ENCODE assay signal across 11 cellular contexts in the genomic region with DNA sequence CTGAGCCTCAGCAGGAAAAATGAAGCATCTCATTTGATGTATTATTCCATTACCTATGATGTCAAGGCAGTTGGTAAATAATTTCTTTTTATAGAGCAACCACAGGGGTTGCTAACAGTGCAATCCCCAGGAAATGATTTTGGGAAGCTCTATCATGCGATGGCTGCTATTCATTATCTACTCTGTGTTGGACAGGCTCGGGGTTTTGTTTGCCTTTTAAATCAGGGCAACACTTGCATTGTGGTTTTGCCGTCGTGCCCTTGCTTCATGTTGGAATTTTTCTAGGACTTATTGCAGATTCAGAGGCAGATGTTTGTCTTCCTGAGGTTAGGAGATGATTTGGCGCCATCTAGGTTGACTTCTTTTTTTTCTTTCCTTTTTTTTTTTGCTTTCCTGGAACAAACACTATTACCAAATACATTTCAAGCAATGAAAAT.
DNase-seq lines count a peak whose midpoint lies in the region; ATAC-seq and TF ChIP-seq lines count a peak whose summit lies in the region.
"Had no signal": no experiment of that assay in that cellular context is flagged by ENCODE, and none has a peak within 500 bp of the region (broad histone marks: within the 10 kb centered on the region; RNA-seq: fewer than 3 reads in every experiment).

No MANE protein-coding gene starts in this region.

- no peaks in the 10 kb centered on the region for H3F3A ChIP-seq in PC-3 (ENCODE audit: low read length, unreplicated experiment)

- H2AFZ ChIP-seq in PC-3 (ENCODE audit: low read length) = peak overlapping the region; percentile 9; the same call in 1 of the 2 replicates
- H2AFZ ChIP-seq: parathyroid adenoma had no signal

- H3K36me3 Mint-ChIP-seq in activated naive CD4-positive, alpha-beta T cell treated with anti-CD3 and anti-CD28 coated beads, Interleukin-2, amount 10 ng/mL, durations not matched to agents 7 days and 5 days = no peaks in the 10 kb centered on the region

- no peaks in the 10 kb centered on the region for H3K9me3 ChIP-seq in PC-3 (ENCODE audit: low read length)
- no peaks in the 10 kb centered on the region for H3K9me3 ChIP-seq in suprapubic skin

- H3K4me1 Mint-ChIP-seq in activated naive CD4-positive, alpha-beta T cell treated with anti-CD3 and anti-CD28 coated beads, Interleukin-2, amount 10 ng/mL, durations not matched to agents 7 days and 5 days = no peaks in the 10 kb centered on the region

- no TSS peak for BruUV-seq in PC-3 (replicated peaks; lab: Mats Ljungman, UMichigan)

- H3K36me3 ChIP-seq in PC-3 (ENCODE audit: low read depth, low read length) (no peaks in the 10 kb centered on the region), suprapubic skin (no peaks in the 10 kb centered on the region)

- ATAC-seq in PC-3 = peak; percentile 89
- ATAC-seq in GM21723 (IDR thresholded peaks at IDR 0.05; ENCODE audit: unreplicated experiment) = no peak
- ATAC-seq: activated T-helper 17 cell treated with anti-CD3 and anti-CD28 coated beads, Interleukin-2, amount 50 U/mL, for 72 hours had no signal

- H3K9me2 ChIP-seq in PC-3 (replicated peaks; ENCODE audit: low read length) = no peaks in the 10 kb centered on the region

- TF ChIP-seq EP300 in suprapubic skin (IDR thresholded peaks at IDR 0.05) = no peak

- H3K4me3 ChIP-seq in PC-3 (ENCODE audit: low read length) (peak overlapping the region; percentile 9; the same call in 1 of the 2 replicates), suprapubic skin (no peak overlapping the region)

- 24% methylated on average over 5 of the region's 5 CpGs for WGBS in suprapubic skin

- no peak for TF ChIP-seq POLR2A in suprapubic skin (IDR thresholded peaks at IDR 0.05)

- CTCF ChIA-PET in PC-3 (lab: Charles Lee) = interaction anchor here (0.6 to 2.4 kb wide), 8 partner anchors 15 to 1351 kb away, joined by 3 to 26 read pairs (median 4); no protein-coding TSS in a partner anchor
- CTCF ChIA-PET in activated naive CD4-positive, alpha-beta T cell treated with anti-CD3 and anti-CD28 coated beads, Interleukin-2, amount 10 ng/mL, durations not matched to agents 7 days and 5 days (lab: Charles Lee) = no interaction called here

- POLR2A ChIA-PET in PC-3 (lab: Charles Lee; ENCODE audit: unreplicated experiment) = interaction anchor here (0.7 kb wide), 1 partner anchor 250 kb away, joined by 7 read pairs; no protein-coding TSS in a partner anchor

- intact Hi-C loops in PC-3 (cut with micrococcal nuclease) = loop anchor here (1.0 to 5.0 kb wide), 3 partner anchors 110 to 344 kb away; no protein-coding TSS in a partner anchor

- no peak overlapping the region for H3K4me3 Mint-ChIP-seq in activated naive CD4-positive, alpha-beta T cell treated with anti-CD3 and anti-CD28 coated beads, Interleukin-2, amount 10 ng/mL, durations not matched to agents 7 days and 5 days
- H3K4me3 Mint-ChIP-seq: activated T-helper 17 cell treated with anti-CD3 and anti-CD28 coated beads, Interleukin-2, amount 50 U/mL, for 72 hours; CD4-positive, alpha-beta T cell had no signal

- peak; percentile 28 to 49 for DNase-seq in NCI-H2081 (lab: John Stamatoyannopoulos, UW)
- no peak for DNase-seq in NCI-H2081 treated with DMSO at 0.1 percent for 48 hours (lab: John Stamatoyannopoulos, UW)
- peak; percentile 78 for DNase-seq in PC-3
- peak; percentile 99 for DNase-seq in fibroblast of peridontal ligament (ENCODE audit: extremely low read depth)
- DNase-seq in suprapubic skin (ENCODE audit: low spot score in 2 of 2) = no peak
- DNase-seq in GM19238 (ENCODE audit: insufficient read length, low spot score) = no peak
- DNase-seq in activated naive CD4-positive, alpha-beta T cell treated with anti-CD3 and anti-CD28 coated beads, Interleukin-2, amount 10 ng/mL, durations not matched to agents 7 days and 5 days = no peak
- DNase-seq: CD4-positive, alpha-beta T cell had no signal

- H3K9me3 Mint-ChIP-seq in activated naive CD4-positive, alpha-beta T cell treated with anti-CD3 and anti-CD28 coated beads, Interleukin-2, amount 10 ng/mL, durations not matched to agents 7 days and 5 days = no peaks in the 10 kb centered on the region
- H3K9me3 Mint-ChIP-seq: activated T-helper 17 cell treated with anti-CD3 and anti-CD28 coated beads, Interleukin-2, amount 50 U/mL, for 72 hours; CD4-positive, alpha-beta T cell had no signal

- H3K27me3 ChIP-seq in PC-3 (ENCODE audit: low read length) (peaks cover 16% of the 10 kb centered on the region), suprapubic skin (no peaks in the 10 kb centered on the region)

- H3K27ac Mint-ChIP-seq in activated naive CD4-positive, alpha-beta T cell treated with anti-CD3 and anti-CD28 coated beads, Interleukin-2, amount 10 ng/mL, durations not matched to agents 7 days and 5 days = no peak overlapping the region
- H3K27ac Mint-ChIP-seq: activated T-helper 17 cell treated with anti-CD3 and anti-CD28 coated beads, Interleukin-2, amount 50 U/mL, for 72 hours; CD4-positive, alpha-beta T cell had no signal

- TF ChIP-seq CTCF in PC-3 (conservative IDR thresholded peaks at IDR 0.05; ENCODE audit: low read depth, low read length) (peak; percentile 88), suprapubic skin (IDR thresholded peaks at IDR 0.05) (no peak)

- H3K4me2 ChIP-seq in PC-3 (ENCODE audit: low read length) = peak overlapping the region; percentile 34

- H4K20me1 ChIP-seq in PC-3 (ENCODE audit: low read length) = no peaks in the 10 kb centered on the region

- H3K27me3 Mint-ChIP-seq in activated naive CD4-positive, alpha-beta T cell treated with anti-CD3 and anti-CD28 coated beads, Interleukin-2, amount 10 ng/mL, durations not matched to agents 7 days and 5 days = no peaks in the 10 kb centered on the region
- H3K27me3 Mint-ChIP-seq: CD4-positive, alpha-beta T cell had no signal

- H3K4me1 ChIP-seq in PC-3 (ENCODE audit: insufficient read depth, low read length) = peaks cover 22% of the 10 kb centered on the region
- peaks cover 44% of the 10 kb centered on the region for H3K4me1 ChIP-seq in suprapubic skin
- H3K4me1 ChIP-seq: parathyroid adenoma had no signal

- H3K79me2 ChIP-seq in PC-3 (ENCODE audit: low read length) = peaks cover 3% of the 10 kb centered on the region; the same call in 1 of the 2 replicates
- H3K79me2 ChIP-seq: parathyroid adenoma had no signal

- H3K9ac ChIP-seq in PC-3 (ENCODE audit: low read length) = no peak overlapping the region
- H3K9ac ChIP-seq: parathyroid adenoma had no signal

- H3K27ac ChIP-seq in PC-3 (ENCODE audit: low read length) (peak overlapping the region; percentile 32), suprapubic skin (peak overlapping the region; percentile 57)
- H3K27ac ChIP-seq: parathyroid adenoma had no signal

Comparison
In these comparisons a context has a peak if more than half of its experiments do, and no peak if none do; other contexts are left out.
1. DNase-seq: peak in NCI-H2081 (2 of 2), PC-3 (single experiment) and fibroblast of peridontal ligament (single experiment); none in NCI-H2081 treated with DMSO at 0.1 percent for 48 hours (single experiment), suprapubic skin (0 of 2), GM19238 (single experiment) and activated naive CD4-positive, alpha-beta T cell treated with anti-CD3 and anti-CD28 coated beads, Interleukin-2, amount 10 ng/mL, durations not matched to agents 7 days and 5 days (single experiment).